In the genomic region with DNA sequence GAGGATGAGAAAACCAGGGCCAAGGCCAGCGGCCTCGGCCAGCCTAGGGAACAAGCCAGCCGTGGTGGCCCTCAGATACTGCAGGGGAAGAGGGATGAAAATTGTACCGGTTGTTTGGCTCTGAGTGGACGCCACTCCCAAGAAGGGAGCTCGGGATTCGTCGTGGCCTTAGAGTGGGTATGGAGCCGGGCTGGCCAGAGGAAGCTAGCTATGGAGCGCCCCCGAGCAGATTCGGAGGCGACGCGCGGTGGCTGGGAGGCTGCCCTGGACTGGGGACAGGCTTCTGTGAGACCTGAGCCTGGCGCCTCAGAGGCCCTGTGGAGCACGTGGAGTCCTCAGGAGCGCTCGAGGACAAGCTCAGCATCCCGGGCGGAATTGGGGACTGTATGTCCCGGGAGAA, we compare ENCODE assay signal across 19 cellular contexts. TPM values are rescaled to one million over a fixed set of nuclear protein-coding genes. Genes with fewer than 3 reads are reported as not detected.
DNase-seq lines count a peak whose midpoint lies in the region; ATAC-seq, FAIRE-seq and TF ChIP-seq lines count a peak whose summit lies in the region.
"Had no signal": no experiment of that assay in that cellular context is flagged by ENCODE, and none has a peak within 500 bp of the region (broad histone marks: within the 10 kb centered on the region; RNA-seq: fewer than 3 reads in every experiment).

No MANE protein-coding gene starts in this region.

- H2AK5ac ChIP-seq in mesendoderm (ENCODE audit: low read length): no peak overlapping the region

- no peak overlapping the region for H3K18ac ChIP-seq in mesendoderm (ENCODE audit: low read length)

- no peaks in the 10 kb centered on the region; the same call in 2 of the 3 replicates for H3K9me3 ChIP-seq in GM12878 (replicated peaks; ENCODE audit: control insufficient read depth, insufficient read depth, low read length)
- no peaks in the 10 kb centered on the region for H3K9me3 ChIP-seq in thyroid gland
- H3K9me3 ChIP-seq in spleen: no peaks in the 10 kb centered on the region
- H3K9me3 ChIP-seq: right lobe of liver had no signal

- no peak for DNase-seq in activated naive CD4-positive, alpha-beta T cell treated with Interleukin-2 at 50 U/mL for 16 hours
- no peak for DNase-seq in GM12878 (ENCODE audit: low read depth, low spot score)
- peak; percentile 51 for DNase-seq in mesendoderm
- DNase-seq in thyroid gland: no peak
- DNase-seq in RCC 7860 (ENCODE audit: low spot score): no peak
- DNase-seq in spleen: no peak
- DNase-seq: activated CD8-positive, alpha-beta memory T cell treated with anti-CD3 and anti-CD28 coated beads, Interleukin-2, amount 50 U/mL, for 4 hours; NCI-H1436; NCI-H774; right lobe of liver; trophoblast cell had no signal

- in situ Hi-C loops in GM12878 (cut with MboI): no loop called here

- H3K79me2 ChIP-seq in GM12878 (ENCODE audit: control insufficient read depth, insufficient read depth, low read length) (no peaks in the 10 kb centered on the region), mesendoderm (ENCODE audit: control insufficient read depth, insufficient read depth, low read length) (no peaks in the 10 kb centered on the region)

- H3K27me3 ChIP-seq in GM12878 (replicated peaks in 1 of 2; ENCODE audit: control insufficient read depth in 2 of 2, insufficient read depth in 2 of 2, low read length in 1 of 2) (peaks cover 13 to 36% of the 10 kb centered on the region in 2 experiments), mesendoderm (ENCODE audit: insufficient read depth, low read length, poor library complexity) (peaks cover 81% of the 10 kb centered on the region), thyroid gland (no peaks in the 10 kb centered on the region), spleen (replicated peaks in 1 of 7) (peaks cover 13 to 100% (median 94%) of the 10 kb centered on the region in 7 donors)

- peak overlapping the region; percentile 21 for H3K27ac Mint-ChIP-seq in activated naive CD4-positive, alpha-beta T cell treated with anti-CD3 and anti-CD28 coated beads, Interleukin-2, amount 50 U/mL, for 24 hours
- H3K27ac Mint-ChIP-seq: mesothelial cell of epicardium had no signal

- no peak overlapping the region for H3K4me3 Mint-ChIP-seq in activated naive CD4-positive, alpha-beta T cell treated with anti-CD3 and anti-CD28 coated beads, Interleukin-2, amount 50 U/mL, for 24 hours
- H3K4me3 Mint-ChIP-seq: mesothelial cell of epicardium had no signal

- intact Hi-C loops in GM12878 (cut with micrococcal nuclease; ENCODE audit: unreplicated experiment): loop anchor here (10.0 kb wide), 1 partner anchor 72 kb away; no protein-coding TSS in a partner anchor
- intact Hi-C loops in thyroid gland (cut with DNase I): no loop called here
- intact Hi-C loops in spleen (cut with DNase I; ENCODE audit: low total_unique reads): no loop called here

- H3K56ac ChIP-seq in mesendoderm (ENCODE audit: low read length): no peak overlapping the region

- H3K23ac ChIP-seq in mesendoderm (ENCODE audit: low read length): no peak overlapping the region

- H2BK15ac ChIP-seq in mesendoderm (replicated peaks; ENCODE audit: low read depth): no peak overlapping the region

- TF ChIP-seq POLR2A in GM12878 (IDR thresholded peaks at IDR 0.05; ENCODE audit: low read depth, low read length): no peak
- TF ChIP-seq POLR2A in thyroid gland (IDR thresholded peaks at IDR 0.05): no peak
- TF ChIP-seq POLR2A in spleen (IDR thresholded peaks at IDR 0.05): no peak

- 44% methylated on average over 23 of the region's 23 CpGs for WGBS in GM12878 (ENCODE audit: insufficient coverage, insufficient replicate concordance, low lambda C conversion rate, missing lambda C conversion rate)
- WGBS in mesendoderm (ENCODE audit: extremely low coverage, insufficient coverage, low lambda C conversion rate): no CpG with 5 or more reads among the region's 23 CpGs
- 28 to 32% methylated on average over 21 to 23 of the region's 23 CpGs for WGBS in thyroid gland, 2 donors
- WGBS in spleen, 5 donors: 19 to 35% (median 27%) methylated on average over 12 to 23 of the region's 23 CpGs

- H3K4ac ChIP-seq in mesendoderm (ENCODE audit: low read depth, low read length): no peak overlapping the region

- H3K36me3 Mint-ChIP-seq in activated naive CD4-positive, alpha-beta T cell treated with anti-CD3 and anti-CD28 coated beads, Interleukin-2, amount 50 U/mL, for 24 hours: no peaks in the 10 kb centered on the region

- FAIRE-seq in GM12878 (lab: Jason Lieb, UNC) (no peak), RCC 7860 (lab: Jason Lieb, UNC) (no peak)
- FAIRE-seq: A204.1, endometrium, H54, HepG2 had no signal

- no peak overlapping the region for H4K5ac ChIP-seq in mesendoderm (ENCODE audit: low read length)

- no peaks in the 10 kb centered on the region for H3K79me1 ChIP-seq in mesendoderm (ENCODE audit: low read length)

- H3K4me1 Mint-ChIP-seq in activated naive CD4-positive, alpha-beta T cell treated with anti-CD3 and anti-CD28 coated beads, Interleukin-2, amount 50 U/mL, for 24 hours: peaks cover 20% of the 10 kb centered on the region

- peaks cover 56% of the 10 kb centered on the region for H3K27me3 Mint-ChIP-seq in activated naive CD4-positive, alpha-beta T cell treated with anti-CD3 and anti-CD28 coated beads, Interleukin-2, amount 50 U/mL, for 24 hours

- CTCF ChIA-PET in GM12878 (lab: Yijun Ruan, JAX): interaction anchor here (1.1 to 5.0 kb wide), 7 partner anchors 9 to 129 kb away, joined by 3 to 58 read pairs (median 4); no protein-coding TSS in a partner anchor

- BruUV-seq in GM12878 (replicated peaks; lab: Mats Ljungman, UMichigan): no TSS peak

- ATAC-seq in GM12878: no peak
- ATAC-seq in GM21515 (IDR thresholded peaks at IDR 0.05; ENCODE audit: unreplicated experiment): no peak
- ATAC-seq: HepG2, right lobe of liver had no signal

- H4K20me1 ChIP-seq in GM12878 (ENCODE audit: control insufficient read depth, insufficient read depth): no peaks in the 10 kb centered on the region

- no peak overlapping the region for H2BK120ac ChIP-seq in mesendoderm (ENCODE audit: low read depth, low read length)

- no peak for TF ChIP-seq EP300 in GM12878 (IDR thresholded peaks at IDR 0.05; ENCODE audit: borderline replicate concordance in 1 of 2, control insufficient read depth in 1 of 2, low read depth in 2 of 2, low read length in 2 of 2)

- no peak overlapping the region for H4K8ac ChIP-seq in mesendoderm (ENCODE audit: low read depth, low read length)

- H3K4me1 ChIP-seq in GM12878 (ENCODE audit: control insufficient read depth, insufficient read depth, low read length) (no peaks in the 10 kb centered on the region), mesendoderm (ENCODE audit: control insufficient read depth, low read depth, low read length) (peaks cover 2% of the 10 kb centered on the region), thyroid gland (peaks cover 0 to 20% of the 10 kb centered on the region in 2 donors), spleen (peaks cover 0 to 48% (median 25%) of the 10 kb centered on the region in 6 donors)

- H2BK5ac ChIP-seq in mesendoderm (ENCODE audit: low read length): no peak overlapping the region

- SMC1A ChIA-PET in GM12878 (lab: Charles Lee; ENCODE audit: uncharacterized antibody, unreplicated experiment): interaction anchor here (0.7 to 7.9 kb wide), 14 partner anchors 8 to 597 kb away, joined by 3 to 49 read pairs (median 5); a partner anchor contains a TSS

- no peaks in the 10 kb centered on the region for H3K9me3 Mint-ChIP-seq in activated naive CD4-positive, alpha-beta T cell treated with anti-CD3 and anti-CD28 coated beads, Interleukin-2, amount 50 U/mL, for 24 hours
- H3K9me3 Mint-ChIP-seq: mesothelial cell of epicardium had no signal

- H3K27ac ChIP-seq in GM12878 (ENCODE audit: control insufficient read depth, insufficient read depth) (no peak overlapping the region), mesendoderm (ENCODE audit: low read depth, low read length) (no peak overlapping the region), thyroid gland (peak overlapping the region; percentile 62 to 95 (median 66)), spleen (no peak overlapping the region)
- H3K27ac ChIP-seq: right lobe of liver, VCaP had no signal

- no peak overlapping the region for H3K9ac ChIP-seq in GM12878 (ENCODE audit: control insufficient read depth, insufficient read depth, low read length)
- no peak overlapping the region for H3K9ac ChIP-seq in mesendoderm (ENCODE audit: low read length)

- H3K4me3 ChIP-seq in GM12878: no peak overlapping the region
- H3K4me3 ChIP-seq in mesendoderm (ENCODE audit: low read length): no peak overlapping the region
- no peak overlapping the region for H3K4me3 ChIP-seq in thyroid gland (replicated peaks in 1 of 3)
- H3K4me3 ChIP-seq in spleen: no peak overlapping the region
- H3K4me3 ChIP-seq: right lobe of liver had no signal

- RAD21 ChIA-PET in GM12878 (lab: Charles Lee; ENCODE audit: unreplicated experiment): interaction anchor here (1.1 to 2.0 kb wide), 14 partner anchors 8 to 592 kb away, joined by 3 to 10 read pairs (median 5); a partner anchor contains a TSS

- H3K36me3 ChIP-seq in GM12878 (ENCODE audit: control insufficient read depth in 2 of 2, insufficient read depth in 2 of 2, low read length in 1 of 2): no peaks in the 10 kb centered on the region
- H3K36me3 ChIP-seq in mesendoderm (ENCODE audit: control insufficient read depth, insufficient read depth, low read length): no peaks in the 10 kb centered on the region
- H3K36me3 ChIP-seq in thyroid gland: no peaks in the 10 kb centered on the region
- no peaks in the 10 kb centered on the region for H3K36me3 ChIP-seq in spleen
- H3K36me3 ChIP-seq: right lobe of liver had no signal

- no peak for TF ChIP-seq CTCF in GM12878 (IDR thresholded peaks at IDR 0.05 in 2 of 3, conservative IDR thresholded peaks at IDR 0.05 in 1 of 3; ENCODE audit: control insufficient read depth in 2 of 3, extremely low read depth in 1 of 3, insufficient read depth in 1 of 3, low read depth in 3 of 3, low read length in 3 of 3)
- no peak for TF ChIP-seq CTCF in thyroid gland (IDR thresholded peaks at IDR 0.05)
- TF ChIP-seq CTCF in spleen (IDR thresholded peaks at IDR 0.05 in 8 of 11, conservative IDR thresholded peaks at IDR 0.05 in 3 of 11): no peak

- TF ChIP-seq RAD21 in GM12878 (IDR thresholded peaks at IDR 0.05; ENCODE audit: insufficient read depth, low read depth, low read length): no peak

- no peak overlapping the region for H2AFZ ChIP-seq in GM12878 (ENCODE audit: control insufficient read depth, low read depth, low read length)

- POLR2A ChIA-PET in GM12878 (lab: Charles Lee): interaction anchor here (0.6 to 3.2 kb wide), 4 partner anchors 9 to 129 kb away, joined by 3 to 15 read pairs (median 3); no protein-coding TSS in a partner anchor

- H3K4me2 ChIP-seq in GM12878 (ENCODE audit: control insufficient read depth, insufficient read depth) (no peak overlapping the region), mesendoderm (ENCODE audit: low read length) (no peak overlapping the region)

RNA-seq across cellular contexts. Expression of a gene that starts 2.7 kb away (rescaled TPM):
- total RNA-seq in GM12878 (2013; cell fraction: nucleolus; rRNA removed): 30.6 and 33.8 TPM in 2 replicates
- total RNA-seq in GM12878 (2014; rRNA removed) (2.7 and 3.7 TPM in 2 replicates), GM12878 (2014; rRNA removed; fragmentation: Illumina TruSeq; extraction: Trizol) (1.3 and 2.4 TPM in 2 replicates), GM12878 (2021) (2.0 and 2.8 TPM in 2 replicates), thyroid gland (10 to 100 TPM; 56.4 to 87.3 (median 59.8) TPM), spleen (1 to 10 TPM; 1.2 to 4.9 (median 3.0) TPM)
- 0.16 TPM for polyA plus RNA-seq in GM12878 (2011; ENCODE audit: low read depth)
- polyA plus RNA-seq in GM12878 (2011; rRNA removed) (48.2 and 64.6 TPM in 2 replicates), GM12878 (2014; fragmentation: Illumina TruSeq; extraction: Trizol) (1.6 and 5.1 TPM in 2 replicates), GM12878 (2014; fragmentation: Nextera tagmentation; extraction: Ambion mirVana) (under 1 TPM; 0.42 to 0.48 TPM), GM12878 (2014; rRNA removed) (1.4 and 2.2 TPM in 2 replicates), GM12878 (2016; fragmentation: Nextera tagmentation; extraction: Ambion mirVana) (1 to 10 TPM in 1 of 2 experiments, under 1 TPM in 1; 0.67 to 1.3 TPM), spleen (1 to 10 TPM; 3.1 to 5.9 (median 4.6) TPM)
- 35.9 and 39.3 TPM in 2 replicates for polyA plus RNA-seq in GM12878 (2011; cell fraction: cytosol; rRNA removed)
- polyA plus RNA-seq in GM12878 (2011; cell fraction: nucleus; rRNA removed): 34.2 and 44.6 TPM in 2 replicates
- polyA plus RNA-seq in GM12878 (2012): 0.26 and 0.56 TPM in 2 replicates
- 63.7 and 81.4 TPM in 2 replicates for polyA minus RNA-seq in GM12878 (2011; rRNA and poly(A)+ RNA removed)
- polyA minus RNA-seq in GM12878 (2011; cell fraction: cytosol; rRNA and poly(A)+ RNA removed): 24.7 and 24.9 TPM in 2 replicates
- 22.6 and 31.6 TPM in 2 replicates for polyA minus RNA-seq in GM12878 (2011; cell fraction: nucleus; rRNA and poly(A)+ RNA removed)
- 0.08 TPM for polyA plus RNA-seq in mesendoderm (2013, experiment 1 of 2)
- 0.14 TPM for polyA plus RNA-seq in mesendoderm (2013, experiment 2 of 2)
- total RNA-seq: HepG2 had no signal
- polyA plus RNA-seq: HepG2 had no signal

Comparison
In these comparisons a context has a peak if more than half of its experiments do, and no peak if none do; other contexts are left out.
1. H3K27ac ChIP-seq: peak in thyroid gland (3 of 3); none in GM12878 (single experiment), mesendoderm (single experiment) and spleen (0 of 8).